8 cellular contexts compared by ENCODE assay signal in genomic region chr10:96673318-96674099, GRCh38. TPM values are rescaled to one million over a fixed set of nuclear protein-coding genes. Genes with fewer than 3 reads are reported as not detected.
DNase-seq lines count a peak whose midpoint lies in the region; ATAC-seq lines count a peak whose summit lies in the region.

No MANE protein-coding gene starts in this region.

- H3K4me3 Mint-ChIP-seq in central memory CD8-positive, alpha-beta T cell: peak overlapping the region; percentile 65
- no peak overlapping the region for H3K4me3 Mint-ChIP-seq in activated CD4-positive, alpha-beta memory T cell treated with anti-CD3 and anti-CD28 coated beads for 36 hours

- peak overlapping the region; percentile 53 to 69 for H3K27ac ChIP-seq in mucosa of rectum (ENCODE audit: low read depth in 2 of 2, low read length in 2 of 2)

- H3K36me3 Mint-ChIP-seq in central memory CD8-positive, alpha-beta T cell (ENCODE audit: insufficient read depth): peaks cover 11% of the 10 kb centered on the region
- no peaks in the 10 kb centered on the region for H3K36me3 Mint-ChIP-seq in activated naive CD4-positive, alpha-beta T cell treated with anti-CD3 and anti-CD28 coated beads, Interleukin-2, amount 50 U/mL, for 72 hours
- no peaks in the 10 kb centered on the region for H3K36me3 Mint-ChIP-seq in activated CD4-positive, alpha-beta memory T cell treated with anti-CD3 and anti-CD28 coated beads for 36 hours

- H3K27me3 ChIP-seq in mucosa of rectum (ENCODE audit: control insufficient read depth in 2 of 2, insufficient read depth in 2 of 2, low read length in 2 of 2): no peaks in the 10 kb centered on the region

- peaks cover 6 to 10% of the 10 kb centered on the region in 2 donors for H3K4me1 ChIP-seq in mucosa of rectum (ENCODE audit: control insufficient read depth in 2 of 2, insufficient read depth in 2 of 2, low read length in 2 of 2)

- H3K9me3 ChIP-seq in mucosa of rectum (ENCODE audit: control insufficient read depth in 2 of 2, low read length in 2 of 2): no peaks in the 10 kb centered on the region

- peak overlapping the region in 1 of 2 donors; percentile 45 for H3K4me3 ChIP-seq in mucosa of rectum (ENCODE audit: low read length in 2 of 2)

- no peaks in the 10 kb centered on the region for H3K36me3 ChIP-seq in mucosa of rectum (ENCODE audit: control insufficient read depth in 2 of 2, insufficient read depth in 2 of 2, low read length in 2 of 2)

- peak; percentile 76 for ATAC-seq in GM19438 (IDR thresholded peaks at IDR 0.05; ENCODE audit: low read depth, unreplicated experiment)
- ATAC-seq in central memory CD8-positive, alpha-beta T cell (replicated peaks; ENCODE audit: extremely low read depth, poor library complexity, severe bottlenecking): no peak
- no peak for ATAC-seq in activated naive CD4-positive, alpha-beta T cell treated with anti-CD3 and anti-CD28 coated beads, Interleukin-2, amount 50 U/mL, for 72 hours

- POLR2A ChIA-PET in activated CD4-positive, alpha-beta memory T cell treated with anti-CD3 and anti-CD28 coated beads for 36 hours (lab: Charles Lee): no interaction called here

- H3K27ac Mint-ChIP-seq in central memory CD8-positive, alpha-beta T cell (ENCODE audit: low read depth): peak overlapping the region; percentile 89
- H3K27ac Mint-ChIP-seq in activated naive CD4-positive, alpha-beta T cell treated with anti-CD3 and anti-CD28 coated beads, Interleukin-2, amount 50 U/mL, for 72 hours: no peak overlapping the region
- no peak overlapping the region for H3K27ac Mint-ChIP-seq in activated CD4-positive, alpha-beta memory T cell treated with anti-CD3 and anti-CD28 coated beads for 36 hours

- H3K4me1 Mint-ChIP-seq in central memory CD8-positive, alpha-beta T cell: peaks cover 50% of the 10 kb centered on the region
- H3K4me1 Mint-ChIP-seq in activated CD4-positive, alpha-beta memory T cell treated with anti-CD3 and anti-CD28 coated beads for 36 hours (ENCODE audit: low read depth): peaks cover 4% of the 10 kb centered on the region

- H3K9me3 Mint-ChIP-seq in central memory CD8-positive, alpha-beta T cell: no peaks in the 10 kb centered on the region
- H3K9me3 Mint-ChIP-seq in activated naive CD4-positive, alpha-beta T cell treated with anti-CD3 and anti-CD28 coated beads, Interleukin-2, amount 50 U/mL, for 72 hours: no peaks in the 10 kb centered on the region
- H3K9me3 Mint-ChIP-seq in activated CD4-positive, alpha-beta memory T cell treated with anti-CD3 and anti-CD28 coated beads for 36 hours: no peaks in the 10 kb centered on the region

- H3K27me3 Mint-ChIP-seq in central memory CD8-positive, alpha-beta T cell: no peaks in the 10 kb centered on the region
- H3K27me3 Mint-ChIP-seq in activated CD4-positive, alpha-beta memory T cell treated with anti-CD3 and anti-CD28 coated beads for 36 hours: no peaks in the 10 kb centered on the region

- CTCF ChIA-PET in activated CD4-positive, alpha-beta memory T cell treated with anti-CD3 and anti-CD28 coated beads for 36 hours (lab: Charles Lee): no interaction called here

- DNase-seq in AG08395 (ENCODE audit: low spot score) (peak; percentile 46), KG1 (lab: John Stamatoyannopoulos, UW) (peak; percentile 63), SW 1271 (lab: John Stamatoyannopoulos, UW) (no peak)
- DNase-seq in central memory CD8-positive, alpha-beta T cell (ENCODE audit: low spot score in 2 of 2): no peak
- DNase-seq in activated naive CD4-positive, alpha-beta T cell treated with anti-CD3 and anti-CD28 coated beads, Interleukin-2, amount 50 U/mL, for 72 hours (ENCODE audit: low spot score in 2 of 2): no peak
- no peak for DNase-seq in activated CD4-positive, alpha-beta memory T cell treated with anti-CD3 and anti-CD28 coated beads for 36 hours

- H3K9ac ChIP-seq in mucosa of rectum (ENCODE audit: low read depth in 1 of 2, low read length in 2 of 2): no peak overlapping the region

- intact Hi-C loops in activated CD4-positive, alpha-beta memory T cell treated with anti-CD3 and anti-CD28 coated beads for 36 hours (cut with micrococcal nuclease): no loop called here

RNA-seq across cellular contexts. Expression of gene PIK3AP1, which starts 46.8 kb away (rescaled TPM):
- 1 to 10 TPM in 1 of 2 donors, under 1 TPM in 1; 0.87 to 9.1 TPM for total RNA-seq in activated naive CD4-positive, alpha-beta T cell treated with anti-CD3 and anti-CD28 coated beads, Interleukin-2, amount 50 U/mL, for 72 hours
- 1 to 10 TPM; 3.4 to 4.3 TPM for total RNA-seq in activated CD4-positive, alpha-beta memory T cell treated with anti-CD3 and anti-CD28 coated beads for 36 hours

Comparison
In these comparisons a context has a peak if more than half of its experiments do, and no peak if none do; other contexts are left out.
1. DNase-seq: peak in AG08395 (single experiment) and KG1 (single experiment); none in central memory CD8-positive, alpha-beta T cell (0 of 2), activated naive CD4-positive, alpha-beta T cell treated with anti-CD3 and anti-CD28 coated beads, Interleukin-2, amount 50 U/mL, for 72 hours (0 of 2), SW 1271 (0 of 2) and activated CD4-positive, alpha-beta memory T cell treated with anti-CD3 and anti-CD28 coated beads for 36 hours (single experiment).